In the genomic region with DNA sequence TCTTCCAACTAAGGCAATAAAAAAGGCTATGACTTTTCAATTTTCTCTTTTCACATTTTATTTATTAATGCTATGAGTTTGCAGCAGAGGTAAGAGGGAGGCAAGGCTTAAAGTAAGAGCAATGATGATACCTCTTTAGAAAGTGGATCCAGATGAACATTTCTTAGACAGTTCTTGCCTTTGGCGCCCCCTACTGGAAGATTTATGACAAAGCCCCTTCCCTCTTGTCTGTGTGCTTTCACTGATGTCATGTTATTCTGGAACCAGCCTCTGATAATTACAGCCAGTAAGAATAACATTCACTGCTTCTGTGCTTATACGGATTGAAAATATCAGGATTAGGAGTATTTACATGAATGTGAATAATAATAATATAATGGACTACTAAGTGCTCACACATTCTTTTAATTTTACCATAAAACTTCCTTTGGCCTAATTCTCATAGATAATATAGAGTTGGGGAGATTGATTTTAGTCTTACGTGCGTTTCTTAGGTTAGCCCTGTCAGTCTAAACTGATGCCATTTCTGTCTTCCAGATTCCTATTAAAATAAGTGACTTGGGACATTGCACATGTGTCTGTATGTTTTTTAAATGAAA, we compare ENCODE assay signal across 9 cellular contexts.
DNase-seq lines count a peak whose midpoint lies in the region; ATAC-seq and TF ChIP-seq lines count a peak whose summit lies in the region.
"Had no signal": no experiment of that assay in that cellular context is flagged by ENCODE, and none has a peak within 500 bp of the region (broad histone marks: within the 10 kb centered on the region; RNA-seq: fewer than 3 reads in every experiment).

No MANE protein-coding gene starts in this region.

- no peaks in the 10 kb centered on the region for H3K4me1 ChIP-seq in HEK293 (ENCODE audit: control insufficient read depth, insufficient read depth, low read length)
- no peaks in the 10 kb centered on the region for H3K4me1 ChIP-seq in breast epithelium
- no peaks in the 10 kb centered on the region for H3K4me1 ChIP-seq in right lobe of liver

- CTCF ChIA-PET in HEK293 (lab: Yijun Ruan, JAX) = interaction anchor here (0.7 to 3.3 kb wide), 6 partner anchors 8 to 163 kb away, joined by 3 to 11 read pairs (median 6); no protein-coding TSS in a partner anchor

- intact Hi-C loops in breast epithelium (cut with DNase I; ENCODE audit: low total_unique reads) (no loop called here), right lobe of liver (cut with DNase I) (no loop called here)

- WGBS in right lobe of liver (ENCODE audit: insufficient coverage, low coverage, low lambda C conversion rate, missing lambda C conversion rate) = 34% methylated on average over 4 of the region's 4 CpGs

- TF ChIP-seq POLR2A in breast epithelium (IDR thresholded peaks at IDR 0.05) = no peak
- TF ChIP-seq POLR2A in right lobe of liver (IDR thresholded peaks at IDR 0.05) = no peak

- H3K4me3 ChIP-seq in HEK293 (ENCODE audit: low read depth, low read length) = no peak overlapping the region
- no peak overlapping the region for H3K4me3 ChIP-seq in breast epithelium
- H3K4me3 ChIP-seq in right lobe of liver = no peak overlapping the region
- H3K4me3 ChIP-seq: ovary had no signal

- H3K9me3 ChIP-seq in HEK293 (ENCODE audit: control insufficient read depth, insufficient read depth, low read depth, low read length) (no peaks in the 10 kb centered on the region), breast epithelium (peaks cover 3 to 14% of the 10 kb centered on the region in 2 donors), right lobe of liver (no peaks in the 10 kb centered on the region)

- H3K27me3 ChIP-seq in breast epithelium (no peaks in the 10 kb centered on the region), right lobe of liver (no peaks in the 10 kb centered on the region)
- H3K27me3 ChIP-seq: ovary had no signal

- POLR2A ChIA-PET in HEK293 (lab: Yijun Ruan, JAX) = no interaction called here

- ATAC-seq in right lobe of liver (peak in 2 of 4 donors; percentile 43 to 59), HG03520 (IDR thresholded peaks at IDR 0.05; ENCODE audit: unreplicated experiment) (no peak)

- no peak for TF ChIP-seq CTCF in HEK293 (tag by site-specific recombination; IDR thresholded peaks at IDR 0.05)
- peak in 2 of 3 donors; percentile 10 to 25 for TF ChIP-seq CTCF in breast epithelium (IDR thresholded peaks at IDR 0.05)
- TF ChIP-seq CTCF in right lobe of liver (IDR thresholded peaks at IDR 0.05) = peak; percentile 57 to 72 (median 60)

- H3K27ac ChIP-seq in HEK293 (ENCODE audit: extremely low read depth, low read depth, low read length) = no peak overlapping the region
- H3K27ac ChIP-seq in breast epithelium = no peak overlapping the region
- no peak overlapping the region for H3K27ac ChIP-seq in right lobe of liver
- H3K27ac ChIP-seq: ovary had no signal

- DNase-seq in DMS153 treated with DMSO at 0.1 percent for 48 hours (lab: John Stamatoyannopoulos, UW; ENCODE audit: unreplicated experiment) = peak; percentile 15
- DNase-seq in NCI-H526 treated with DMSO at 0.1 percent for 48 hours (lab: John Stamatoyannopoulos, UW) = peak; percentile 4
- DNase-seq in breast epithelium (ENCODE audit: low spot score in 2 of 2) = no peak
- no peak for DNase-seq in right lobe of liver
- DNase-seq in activated gamma-delta T cell (lab: John Stamatoyannopoulos, UW) = no peak
- DNase-seq in DMS114 treated with DMSO at 0.1 percent for 48 hours (lab: John Stamatoyannopoulos, UW; ENCODE audit: unreplicated experiment) = no peak

- H3K36me3 ChIP-seq in HEK293 (ENCODE audit: control insufficient read depth in 2 of 2, insufficient read depth in 1 of 2, low read length in 2 of 2) (no peaks in the 10 kb centered on the region), breast epithelium (no peaks in the 10 kb centered on the region), right lobe of liver (no peaks in the 10 kb centered on the region)
- H3K36me3 ChIP-seq: ovary had no signal

TF ChIP-seq in HEK293, 187 proteins besides CTCF, POLR2A, EP300 and RAD21:
- TF ChIP-seq KLF10 (tag by site-specific recombination; IDR thresholded peaks at IDR 0.05) (no peak), ZNF16 (tag by site-specific recombination; IDR thresholded peaks at IDR 0.05; ENCODE audit: low read depth) (no peak), PRDM1 (tag by site-specific recombination; IDR thresholded peaks at IDR 0.05) (no peak), ZNF311 (tag by site-specific recombination; IDR thresholded peaks at IDR 0.05; ENCODE audit: borderline replicate concordance) (no peak), ZNF654 (tag by site-specific recombination; IDR thresholded peaks at IDR 0.05; ENCODE audit: low read depth) (peak; percentile 35), EGR2 (tag by site-specific recombination; IDR thresholded peaks at IDR 0.05; ENCODE audit: low read depth) (no peak), MEIS1 (CRISPR knock-in tag; IDR thresholded peaks at IDR 0.05; ENCODE audit: borderline replicate concordance) (no peak), ZNF560 (tag by site-specific recombination; IDR thresholded peaks at IDR 0.05; ENCODE audit: borderline replicate concordance) (no peak), SP7 (tag by site-specific recombination; IDR thresholded peaks at IDR 0.05) (no peak), ZNF624 (tag by site-specific recombination; IDR thresholded peaks at IDR 0.05) (no peak), ZNF157 (tag by site-specific recombination; IDR thresholded peaks at IDR 0.05) (no peak)
- TF ChIP-seq, protein P1, sequence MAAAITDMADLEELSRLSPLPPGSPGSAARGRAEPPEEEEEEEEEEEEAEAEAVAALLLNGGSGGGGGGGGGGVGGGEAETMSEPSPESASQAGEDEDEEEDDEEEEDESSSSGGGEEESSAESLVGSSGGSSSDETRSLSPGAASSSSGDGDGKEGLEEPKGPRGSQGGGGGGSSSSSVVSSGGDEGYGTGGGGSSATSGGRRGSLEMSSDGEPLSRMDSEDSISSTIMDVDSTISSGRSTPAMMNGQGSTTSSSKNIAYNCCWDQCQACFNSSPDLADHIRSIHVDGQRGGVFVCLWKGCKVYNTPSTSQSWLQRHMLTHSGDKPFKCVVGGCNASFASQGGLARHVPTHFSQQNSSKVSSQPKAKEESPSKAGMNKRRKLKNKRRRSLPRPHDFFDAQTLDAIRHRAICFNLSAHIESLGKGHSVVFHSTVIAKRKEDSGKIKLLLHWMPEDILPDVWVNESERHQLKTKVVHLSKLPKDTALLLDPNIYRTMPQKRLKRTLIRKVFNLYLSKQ (tag by site-specific recombination; IDR thresholded peaks at IDR 0.05; ENCODE audit: borderline replicate concordance) = no peak
- TF ChIP-seq, protein P2, sequence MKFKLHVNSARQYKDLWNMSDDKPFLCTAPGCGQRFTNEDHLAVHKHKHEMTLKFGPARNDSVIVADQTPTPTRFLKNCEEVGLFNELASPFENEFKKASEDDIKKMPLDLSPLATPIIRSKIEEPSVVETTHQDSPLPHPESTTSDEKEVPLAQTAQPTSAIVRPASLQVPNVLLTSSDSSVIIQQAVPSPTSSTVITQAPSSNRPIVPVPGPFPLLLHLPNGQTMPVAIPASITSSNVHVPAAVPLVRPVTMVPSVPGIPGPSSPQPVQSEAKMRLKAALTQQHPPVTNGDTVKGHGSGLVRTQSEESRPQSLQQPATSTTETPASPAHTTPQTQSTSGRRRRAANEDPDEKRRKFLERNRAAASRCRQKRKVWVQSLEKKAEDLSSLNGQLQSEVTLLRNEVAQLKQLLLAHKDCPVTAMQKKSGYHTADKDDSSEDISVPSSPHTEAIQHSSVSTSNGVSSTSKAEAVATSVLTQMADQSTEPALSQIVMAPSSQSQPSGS (tag by site-specific recombination; IDR thresholded peaks at IDR 0.05; ENCODE audit: low read depth) = 0 out of 2 replicates have a peak, but pooled peaks have one; percentile 4
- TF ChIP-seq, protein P3, sequence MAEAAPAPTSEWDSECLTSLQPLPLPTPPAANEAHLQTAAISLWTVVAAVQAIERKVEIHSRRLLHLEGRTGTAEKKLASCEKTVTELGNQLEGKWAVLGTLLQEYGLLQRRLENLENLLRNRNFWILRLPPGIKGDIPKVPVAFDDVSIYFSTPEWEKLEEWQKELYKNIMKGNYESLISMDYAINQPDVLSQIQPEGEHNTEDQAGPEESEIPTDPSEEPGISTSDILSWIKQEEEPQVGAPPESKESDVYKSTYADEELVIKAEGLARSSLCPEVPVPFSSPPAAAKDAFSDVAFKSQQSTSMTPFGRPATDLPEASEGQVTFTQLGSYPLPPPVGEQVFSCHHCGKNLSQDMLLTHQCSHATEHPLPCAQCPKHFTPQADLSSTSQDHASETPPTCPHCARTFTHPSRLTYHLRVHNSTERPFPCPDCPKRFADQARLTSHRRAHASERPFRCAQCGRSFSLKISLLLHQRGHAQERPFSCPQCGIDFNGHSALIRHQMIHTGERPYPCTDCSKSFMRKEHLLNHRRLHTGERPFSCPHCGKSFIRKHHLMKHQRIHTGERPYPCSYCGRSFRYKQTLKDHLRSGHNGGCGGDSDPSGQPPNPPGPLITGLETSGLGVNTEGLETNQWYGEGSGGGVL (tag by site-specific recombination; IDR thresholded peaks at IDR 0.05) = no peak
- TF ChIP-seq, protein P4, sequence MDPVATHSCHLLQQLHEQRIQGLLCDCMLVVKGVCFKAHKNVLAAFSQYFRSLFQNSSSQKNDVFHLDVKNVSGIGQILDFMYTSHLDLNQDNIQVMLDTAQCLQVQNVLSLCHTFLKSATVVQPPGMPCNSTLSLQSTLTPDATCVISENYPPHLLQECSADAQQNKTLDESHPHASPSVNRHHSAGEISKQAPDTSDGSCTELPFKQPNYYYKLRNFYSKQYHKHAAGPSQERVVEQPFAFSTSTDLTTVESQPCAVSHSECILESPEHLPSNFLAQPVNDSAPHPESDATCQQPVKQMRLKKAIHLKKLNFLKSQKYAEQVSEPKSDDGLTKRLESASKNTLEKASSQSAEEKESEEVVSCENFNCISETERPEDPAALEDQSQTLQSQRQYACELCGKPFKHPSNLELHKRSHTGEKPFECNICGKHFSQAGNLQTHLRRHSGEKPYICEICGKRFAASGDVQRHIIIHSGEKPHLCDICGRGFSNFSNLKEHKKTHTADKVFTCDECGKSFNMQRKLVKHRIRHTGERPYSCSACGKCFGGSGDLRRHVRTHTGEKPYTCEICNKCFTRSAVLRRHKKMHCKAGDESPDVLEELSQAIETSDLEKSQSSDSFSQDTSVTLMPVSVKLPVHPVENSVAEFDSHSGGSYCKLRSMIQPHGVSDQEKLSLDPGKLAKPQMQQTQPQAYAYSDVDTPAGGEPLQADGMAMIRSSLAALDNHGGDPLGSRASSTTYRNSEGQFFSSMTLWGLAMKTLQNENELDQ (tag by site-specific recombination; IDR thresholded peaks at IDR 0.05; ENCODE audit: low read depth) = no peak
TF ChIP-seq in HEK293: peak in this region for 2.

Comparison
In these comparisons a context has a peak if more than half of its experiments do, and no peak if none do; other contexts are left out.
1. DNase-seq: peak in DMS153 treated with DMSO at 0.1 percent for 48 hours (single experiment) and NCI-H526 treated with DMSO at 0.1 percent for 48 hours (single experiment); none in breast epithelium (0 of 2), right lobe of liver (0 of 3), activated gamma-delta T cell (single experiment) and DMS114 treated with DMSO at 0.1 percent for 48 hours (single experiment).